Comparison of ENCODE assay signal across 8 cellular contexts in the genomic region with DNA sequence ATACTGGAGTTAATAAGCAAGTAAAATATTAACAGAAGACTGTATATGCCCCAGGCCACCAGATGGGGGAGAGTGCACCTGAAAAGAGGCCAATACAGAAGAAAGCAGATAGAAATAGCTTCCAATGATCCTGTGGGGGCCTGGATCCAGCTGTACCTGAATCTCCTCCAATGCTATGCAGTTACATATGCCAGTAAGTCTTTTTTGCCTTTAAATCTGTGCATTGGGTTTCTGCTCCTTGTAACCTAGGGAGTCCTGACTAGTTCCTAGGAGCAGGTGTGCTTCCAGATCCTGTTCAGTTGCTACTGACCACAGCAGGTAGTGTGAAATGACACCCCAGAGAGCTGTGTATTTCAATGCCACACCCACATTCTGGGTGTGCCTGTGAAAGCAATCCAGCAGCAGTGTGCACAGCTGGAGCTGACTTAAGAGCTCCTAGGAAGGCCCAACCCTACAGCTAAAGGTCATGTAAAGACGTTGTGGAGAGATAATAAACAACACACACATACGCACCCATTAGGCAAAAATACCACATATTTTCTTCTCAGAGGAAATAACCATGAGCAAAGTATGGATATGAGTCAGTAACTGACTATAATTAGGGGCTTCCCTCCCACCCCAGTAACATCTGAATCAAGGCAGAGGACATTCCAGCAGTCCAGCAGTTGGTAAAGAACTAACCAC.
A peak's percentile ranks its signal among the peaks of the same experiment; 100 is the strongest.
DNase-seq lines count a peak whose midpoint lies in the region; ATAC-seq and TF ChIP-seq lines count a peak whose summit lies in the region.

No MANE protein-coding gene starts in this region.

- peaks cover 43% of the 10 kb centered on the region for H3K4me1 Mint-ChIP-seq in activated naive CD4-positive, alpha-beta T cell treated with anti-CD3 and anti-CD28 coated beads for 36 hours (ENCODE audit: low read depth)
- peaks cover 71% of the 10 kb centered on the region for H3K4me1 Mint-ChIP-seq in activated naive CD8-positive, alpha-beta T cell treated with anti-CD3 and anti-CD28 coated beads, Interleukin-2, amount 50 U/mL, for 24 hours

- TF ChIP-seq CTCF in esophagus muscularis mucosa (IDR thresholded peaks at IDR 0.05): no peak

- H3K27me3 ChIP-seq in esophagus muscularis mucosa: no peaks in the 10 kb centered on the region

- CTCF ChIA-PET in activated naive CD4-positive, alpha-beta T cell treated with anti-CD3 and anti-CD28 coated beads for 36 hours (lab: Charles Lee): interaction anchor here (0.6 to 3.2 kb wide), 6 partner anchors 10 to 175 kb away, joined by 3 to 10 read pairs (median 6); no protein-coding TSS in a partner anchor

- intact Hi-C loops in activated naive CD4-positive, alpha-beta T cell treated with anti-CD3 and anti-CD28 coated beads for 36 hours (cut with micrococcal nuclease): loop anchor here (1.0 to 5.0 kb wide), 5 partner anchors 11 to 264 kb away; partner anchors contain the start of gene AKAP13
- intact Hi-C loops in esophagus muscularis mucosa (cut with DNase I): no loop called here

- no peak overlapping the region for H3K4me3 Mint-ChIP-seq in activated naive CD4-positive, alpha-beta T cell treated with anti-CD3 and anti-CD28 coated beads for 36 hours
- peak overlapping the region; percentile 51 for H3K4me3 Mint-ChIP-seq in activated naive CD8-positive, alpha-beta T cell treated with anti-CD3 and anti-CD28 coated beads, Interleukin-2, amount 50 U/mL, for 24 hours

- no peak overlapping the region for H3K4me3 ChIP-seq in esophagus muscularis mucosa

- peaks cover 0 to 8% (median 0%) of the 10 kb centered on the region in 4 donors for H3K4me1 ChIP-seq in esophagus muscularis mucosa

- no peaks in the 10 kb centered on the region for H3K27me3 Mint-ChIP-seq in activated naive CD4-positive, alpha-beta T cell treated with anti-CD3 and anti-CD28 coated beads for 36 hours (ENCODE audit: low read depth)
- H3K27me3 Mint-ChIP-seq in activated naive CD8-positive, alpha-beta T cell treated with anti-CD3 and anti-CD28 coated beads, Interleukin-2, amount 50 U/mL, for 24 hours: no peaks in the 10 kb centered on the region

- peaks cover 5% of the 10 kb centered on the region for H3K9me3 Mint-ChIP-seq in activated naive CD4-positive, alpha-beta T cell treated with anti-CD3 and anti-CD28 coated beads for 36 hours
- peaks cover 6% of the 10 kb centered on the region for H3K9me3 Mint-ChIP-seq in activated naive CD8-positive, alpha-beta T cell treated with anti-CD3 and anti-CD28 coated beads, Interleukin-2, amount 50 U/mL, for 24 hours

- H3K36me3 Mint-ChIP-seq in activated naive CD4-positive, alpha-beta T cell treated with anti-CD3 and anti-CD28 coated beads for 36 hours (ENCODE audit: low read depth): no peaks in the 10 kb centered on the region
- no peaks in the 10 kb centered on the region for H3K36me3 Mint-ChIP-seq in activated naive CD8-positive, alpha-beta T cell treated with anti-CD3 and anti-CD28 coated beads, Interleukin-2, amount 50 U/mL, for 24 hours (ENCODE audit: low read depth)

- ATAC-seq in GM21619 (IDR thresholded peaks at IDR 0.05; ENCODE audit: unreplicated experiment): peak; percentile 85
- peak; percentile 90 for ATAC-seq in activated naive CD8-positive, alpha-beta T cell treated with anti-CD3 and anti-CD28 coated beads, Interleukin-2, amount 50 U/mL, for 24 hours

- TF ChIP-seq EP300 in esophagus muscularis mucosa (IDR thresholded peaks at IDR 0.05): no peak

- H3K27ac ChIP-seq in esophagus muscularis mucosa (replicated peaks in 1 of 4): no peak overlapping the region

- H3K9me3 ChIP-seq in esophagus muscularis mucosa: peaks cover 0 to 5% (median 0%) of the 10 kb centered on the region in 4 donors

- no peak overlapping the region for H3K27ac Mint-ChIP-seq in activated naive CD4-positive, alpha-beta T cell treated with anti-CD3 and anti-CD28 coated beads for 36 hours
- peak overlapping the region; percentile 90 for H3K27ac Mint-ChIP-seq in activated naive CD8-positive, alpha-beta T cell treated with anti-CD3 and anti-CD28 coated beads, Interleukin-2, amount 50 U/mL, for 24 hours

- WGBS in esophagus muscularis mucosa: 42% methylated on average over 2 of the region's 2 CpGs

- DNase-seq in activated naive CD4-positive, alpha-beta T cell treated with anti-CD3 and anti-CD28 coated beads for 36 hours: peak; percentile 40
- no peak for DNase-seq in activated naive CD4-positive, alpha-beta T cell treated with anti-CD3 and anti-CD28 coated beads, Interleukin-2, amount 50 U/mL, for 16 hours
- peak; percentile 30 for DNase-seq in HuH-7 (ENCODE audit: low spot score)
- DNase-seq in activated naive CD8-positive, alpha-beta T cell treated with anti-CD3 and anti-CD28 coated beads, Interleukin-2, amount 50 U/mL, for 24 hours: peak; percentile 45
- DNase-seq in non-pigmented ciliary epithelial cell (ENCODE audit: low read depth): peak; percentile 88
- DNase-seq in NCI-H1105 treated with DMSO at 0.1 percent for 48 hours (lab: John Stamatoyannopoulos, UW): no peak
- no peak for DNase-seq in esophagus muscularis mucosa (ENCODE audit: extremely low spot score)

- H3K36me3 ChIP-seq in esophagus muscularis mucosa: no peaks in the 10 kb centered on the region

- no peak for TF ChIP-seq POLR2A in esophagus muscularis mucosa (IDR thresholded peaks at IDR 0.05; ENCODE audit: low read depth)

Comparison
In these comparisons a context has a peak if more than half of its experiments do, and no peak if none do; other contexts are left out.
1. DNase-seq: peak in activated naive CD4-positive, alpha-beta T cell treated with anti-CD3 and anti-CD28 coated beads for 36 hours (single experiment), HuH-7 (single experiment), activated naive CD8-positive, alpha-beta T cell treated with anti-CD3 and anti-CD28 coated beads, Interleukin-2, amount 50 U/mL, for 24 hours (single experiment) and non-pigmented ciliary epithelial cell (single experiment); none in activated naive CD4-positive, alpha-beta T cell treated with anti-CD3 and anti-CD28 coated beads, Interleukin-2, amount 50 U/mL, for 16 hours (single experiment), NCI-H1105 treated with DMSO at 0.1 percent for 48 hours (single experiment) and esophagus muscularis mucosa (single experiment).